Comparison of ENCODE assay signal across 21 cellular contexts in genomic region chr10:82564353-82565218, GRCh38.
DNase-seq lines count a peak whose midpoint lies in the region; ATAC-seq and TF ChIP-seq lines count a peak whose summit lies in the region.
"Had no signal": no experiment of that assay in that cellular context is flagged by ENCODE, and none has a peak within 500 bp of the region (broad histone marks: within the 10 kb centered on the region; RNA-seq: fewer than 3 reads in every experiment).

No MANE protein-coding gene starts in this region.

- WGBS in SK-N-SH (ENCODE audit: low lambda C conversion rate) = 45% methylated on average over 7 of the region's 7 CpGs
- 80% methylated on average over 7 of the region's 7 CpGs for WGBS in hepatocyte (ENCODE audit: low lambda C conversion rate, missing lambda C conversion rate)

- no peaks in the 10 kb centered on the region for H3K4me1 Mint-ChIP-seq in T-helper 2 cell treated with Interferon-gamma antibody and Interleukin-4, amounts not matched to agents 5 μg/mL and 100 μg/mL, for 36 hours (ENCODE audit: low read depth)
- H3K4me1 Mint-ChIP-seq: activated B cell treated with CpG ODN at 0.5 μM for 24 hours; activated CD4-positive, alpha-beta memory T cell treated with anti-CD3 and anti-CD28 coated beads, Interleukin-2, amount 10 ng/mL, durations not matched to agents 7 days and 5 days; activated naive CD4-positive, alpha-beta T cell treated with anti-CD3 and anti-CD28 coated beads, Interleukin-2, amount 10 ng/mL, durations not matched to agents 7 days and 5 days; CD4-positive, CD25-positive, alpha-beta regulatory T cell had no signal

- H3K36me3 Mint-ChIP-seq in T-helper 2 cell treated with Interferon-gamma antibody and Interleukin-4, amounts not matched to agents 5 μg/mL and 100 μg/mL, for 36 hours (ENCODE audit: low read depth) = no peaks in the 10 kb centered on the region
- H3K36me3 Mint-ChIP-seq: activated naive CD4-positive, alpha-beta T cell treated with anti-CD3 and anti-CD28 coated beads, Interleukin-2, amount 10 ng/mL, durations not matched to agents 7 days and 5 days; CD4-positive, CD25-positive, alpha-beta regulatory T cell had no signal

- H3K9me3 ChIP-seq in SK-N-SH = no peaks in the 10 kb centered on the region
- no peaks in the 10 kb centered on the region for H3K9me3 ChIP-seq in hepatocyte (ENCODE audit: low read depth)
- H3K9me3 ChIP-seq: pancreas had no signal

- H4K20me1 ChIP-seq in SK-N-SH (ENCODE audit: insufficient read depth) (no peaks in the 10 kb centered on the region), hepatocyte (ENCODE audit: insufficient read depth, poor library complexity, severe bottlenecking) (no peaks in the 10 kb centered on the region)

- H3K9ac ChIP-seq in SK-N-SH = no peak overlapping the region

- no peak overlapping the region for H3K4me3 ChIP-seq in SK-N-SH (ENCODE audit: low read depth in 2 of 2, low read length in 1 of 2)
- H3K4me3 ChIP-seq in hepatocyte = no peak overlapping the region
- H3K4me3 ChIP-seq: pancreas, SJSA1 had no signal

- POLR2A ChIA-PET in SK-N-SH (lab: Yijun Ruan, JAX) = no interaction called here

- peak; percentile 74 for DNase-seq in ACHN
- peak; percentile 24 for DNase-seq in NCI-H1694 (lab: John Stamatoyannopoulos, UW)
- DNase-seq in SK-N-SH = no peak
- peak; percentile 21 for DNase-seq in hepatocyte (ENCODE audit: low spot score)
- no peak for DNase-seq in activated naive CD4-positive, alpha-beta T cell (lab: John Stamatoyannopoulos, UW)
- no peak for DNase-seq in T-helper 2 cell treated with Interferon-gamma antibody and Interleukin-4, amounts not matched to agents 5 μg/mL and 100 μg/mL, for 36 hours (ENCODE audit: low spot score)
- DNase-seq in Right ventricle myocardium superior = no peak
- DNase-seq: activated B cell treated with CpG ODN at 0.5 μM for 24 hours; activated CD4-positive, alpha-beta memory T cell treated with anti-CD3 and anti-CD28 coated beads, Interleukin-2, amount 10 ng/mL, durations not matched to agents 7 days and 5 days; activated naive CD4-positive, alpha-beta T cell treated with anti-CD3 and anti-CD28 coated beads, Interleukin-2, amount 10 ng/mL, durations not matched to agents 7 days and 5 days; activated T-cell treated with anti-CD3 and anti-CD28 coated beads, Interleukin-2, amount 50 U/mL, for 1 hour; CD4-positive, CD25-positive, alpha-beta regulatory T cell; DMS79; foreskin keratinocyte; islet precursor cell; NCI-H1930; NCI-H526; pancreas; PC-3 had no signal

- in situ Hi-C loops in ACHN (cut with HindIII; ENCODE audit: low pct_ligation_motif_present, low pct_unique_long_range_greater_than_20kb, low sequenced_read_pairs) = no loop called here

- H2AFZ ChIP-seq in SK-N-SH (ENCODE audit: low read depth) = peak overlapping the region; percentile 37; the same call in 1 of the 2 replicates
- no peak overlapping the region for H2AFZ ChIP-seq in hepatocyte

- no peak overlapping the region for H3K4me2 ChIP-seq in SK-N-SH
- no peak overlapping the region for H3K4me2 ChIP-seq in hepatocyte

- H3K27me3 ChIP-seq in SK-N-SH (ENCODE audit: insufficient read depth) = no peaks in the 10 kb centered on the region
- H3K27me3 ChIP-seq in hepatocyte = no peaks in the 10 kb centered on the region
- H3K27me3 ChIP-seq: foreskin keratinocyte, pancreas, SJSA1 had no signal

- TF ChIP-seq RAD21 in SK-N-SH (IDR thresholded peaks at IDR 0.05; ENCODE audit: low read length) = no peak

- H3K9me3 Mint-ChIP-seq in T-helper 2 cell treated with Interferon-gamma antibody and Interleukin-4, amounts not matched to agents 5 μg/mL and 100 μg/mL, for 36 hours = peaks cover 12% of the 10 kb centered on the region
- H3K9me3 Mint-ChIP-seq: activated B cell treated with CpG ODN at 0.5 μM for 24 hours had no signal

- no peak overlapping the region for H3K27ac Mint-ChIP-seq in T-helper 2 cell treated with Interferon-gamma antibody and Interleukin-4, amounts not matched to agents 5 μg/mL and 100 μg/mL, for 36 hours
- H3K27ac Mint-ChIP-seq: activated B cell treated with CpG ODN at 0.5 μM for 24 hours; activated CD4-positive, alpha-beta memory T cell treated with anti-CD3 and anti-CD28 coated beads, Interleukin-2, amount 10 ng/mL, durations not matched to agents 7 days and 5 days; activated naive CD4-positive, alpha-beta T cell treated with anti-CD3 and anti-CD28 coated beads, Interleukin-2, amount 10 ng/mL, durations not matched to agents 7 days and 5 days; CD4-positive, CD25-positive, alpha-beta regulatory T cell had no signal

- H3K4me1 ChIP-seq in SK-N-SH (ENCODE audit: control insufficient read depth in 1 of 2, insufficient read depth in 2 of 2, low read depth in 1 of 2, low read length in 1 of 2) (no peaks in the 10 kb centered on the region), hepatocyte (ENCODE audit: insufficient read depth) (no peaks in the 10 kb centered on the region)
- H3K4me1 ChIP-seq: foreskin keratinocyte, pancreas, SJSA1 had no signal

- H3K36me3 ChIP-seq in SK-N-SH (replicated peaks in 1 of 2; ENCODE audit: control insufficient read depth in 1 of 2, insufficient read depth in 2 of 2, low read length in 1 of 2) = no peaks in the 10 kb centered on the region
- H3K36me3 ChIP-seq in hepatocyte (replicated peaks; ENCODE audit: insufficient read depth, low read depth) = no peaks in the 10 kb centered on the region
- H3K36me3 ChIP-seq: pancreas, SJSA1 had no signal

- H3K79me2 ChIP-seq in SK-N-SH (ENCODE audit: insufficient read depth) = no peaks in the 10 kb centered on the region
- no peaks in the 10 kb centered on the region for H3K79me2 ChIP-seq in hepatocyte

- H3K27ac ChIP-seq in SK-N-SH (ENCODE audit: low read depth in 2 of 2, low read length in 1 of 2) (peak overlapping the region in 1 of 2 experiments; percentile 10; a peak in 2 of 4 replicates), hepatocyte (peak overlapping the region; percentile 33)
- H3K27ac ChIP-seq: foreskin keratinocyte, pancreas, SJSA1 had no signal

- intact Hi-C loops in Right ventricle myocardium superior (cut with DNase I) = no loop called here

- no peaks in the 10 kb centered on the region for H3F3A ChIP-seq in SK-N-SH (replicated peaks; ENCODE audit: insufficient read depth)

- ATAC-seq in Right ventricle myocardium superior (ENCODE audit: poor library complexity) = no peak
- ATAC-seq in activated CD4-positive, CD25-positive, alpha-beta regulatory T cell treated with anti-CD3 and anti-CD28 coated beads, Interleukin-2, amount 50 U/mL, for 24 hours = no peak
- ATAC-seq: foreskin keratinocyte, pancreas, PC-3 had no signal

- H3K4me3 Mint-ChIP-seq in T-helper 2 cell treated with Interferon-gamma antibody and Interleukin-4, amounts not matched to agents 5 μg/mL and 100 μg/mL, for 36 hours = no peak overlapping the region
- H3K4me3 Mint-ChIP-seq: activated B cell treated with CpG ODN at 0.5 μM for 24 hours; activated CD4-positive, alpha-beta memory T cell treated with anti-CD3 and anti-CD28 coated beads, Interleukin-2, amount 10 ng/mL, durations not matched to agents 7 days and 5 days; activated naive CD4-positive, alpha-beta T cell treated with anti-CD3 and anti-CD28 coated beads, Interleukin-2, amount 10 ng/mL, durations not matched to agents 7 days and 5 days; CD4-positive, CD25-positive, alpha-beta regulatory T cell had no signal

- no peak for TF ChIP-seq CTCF in SK-N-SH (IDR thresholded peaks at IDR 0.05)
- no peak for TF ChIP-seq CTCF in hepatocyte (IDR thresholded peaks at IDR 0.05; ENCODE audit: poor library complexity)

- H3K9me2 ChIP-seq in SK-N-SH = no peaks in the 10 kb centered on the region
- H3K9me2 ChIP-seq in hepatocyte (replicated peaks; ENCODE audit: insufficient read depth) = no peaks in the 10 kb centered on the region

- CTCF ChIA-PET in SK-N-SH (lab: Yijun Ruan, JAX) = interaction anchor here (0.6 kb wide), 1 partner anchor 189 kb away, joined by 3 read pairs; no protein-coding TSS in a partner anchor

- no peaks in the 10 kb centered on the region for H3K27me3 Mint-ChIP-seq in T-helper 2 cell treated with Interferon-gamma antibody and Interleukin-4, amounts not matched to agents 5 μg/mL and 100 μg/mL, for 36 hours (ENCODE audit: low read depth)
- H3K27me3 Mint-ChIP-seq: activated B cell treated with CpG ODN at 0.5 μM for 24 hours; activated CD4-positive, alpha-beta memory T cell treated with anti-CD3 and anti-CD28 coated beads, Interleukin-2, amount 10 ng/mL, durations not matched to agents 7 days and 5 days; activated naive CD4-positive, alpha-beta T cell treated with anti-CD3 and anti-CD28 coated beads, Interleukin-2, amount 10 ng/mL, durations not matched to agents 7 days and 5 days; CD4-positive, CD25-positive, alpha-beta regulatory T cell had no signal

- no peak for TF ChIP-seq EP300 in SK-N-SH (IDR thresholded peaks at IDR 0.05; ENCODE audit: borderline replicate concordance in 1 of 2, low read depth in 1 of 2, low read length in 1 of 2)

TF ChIP-seq in SK-N-SH, 30 proteins besides CTCF, POLR2A, EP300 and RAD21:
- no peak for TF ChIP-seq NRF1 (IDR thresholded peaks at IDR 0.05; ENCODE audit: low read depth, low read length)
- no peak for TF ChIP-seq TCF12 (IDR thresholded peaks at IDR 0.05)
- TF ChIP-seq GABPA (IDR thresholded peaks at IDR 0.05; ENCODE audit: low read depth) = no peak
- no peak for TF ChIP-seq JUND (IDR thresholded peaks at IDR 0.05)
- TF ChIP-seq IRF3 (IDR thresholded peaks at IDR 0.05; ENCODE audit: low read depth, low read length) = no peak
TF ChIP-seq in SK-N-SH: peak in this region for 0.

Comparison
In these comparisons a context has a peak if more than half of its experiments do, and no peak if none do; other contexts are left out.
1. DNase-seq: peak in ACHN (single experiment), NCI-H1694 (single experiment) and hepatocyte (single experiment); none in SK-N-SH (single experiment), activated naive CD4-positive, alpha-beta T cell (0 of 4), T-helper 2 cell treated with Interferon-gamma antibody and Interleukin-4, amounts not matched to agents 5 μg/mL and 100 μg/mL, for 36 hours (single experiment) and Right ventricle myocardium superior (single experiment).